ENCODE assay signal across 8 cellular contexts in the genomic region with DNA sequence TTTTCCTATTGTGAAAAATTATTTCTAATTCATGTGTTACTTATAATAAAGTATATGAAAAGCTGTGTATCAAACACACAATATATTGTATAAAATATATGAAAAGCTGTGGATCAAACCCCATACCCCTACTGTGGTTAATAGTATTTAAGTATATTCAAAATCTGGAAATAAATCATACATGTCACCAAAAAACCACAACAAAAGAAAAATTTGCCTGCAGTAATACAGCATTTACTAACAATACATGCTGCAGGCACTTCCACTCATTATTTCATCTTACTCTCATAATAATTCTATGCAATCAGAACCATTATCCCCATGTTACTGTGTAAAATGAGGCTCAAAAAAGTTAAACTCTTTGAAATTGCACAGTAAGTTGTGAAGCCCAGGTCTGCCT.
DNase-seq lines count a peak whose midpoint lies in the region; ATAC-seq, FAIRE-seq and TF ChIP-seq lines count a peak whose summit lies in the region.

No MANE protein-coding gene starts in this region.

- peaks cover 13% of the 10 kb centered on the region for H3K79me1 ChIP-seq in mesenchymal stem cell (replicated peaks; ENCODE audit: low read length, poor library complexity, severe bottlenecking)

- no peak overlapping the region for H4K8ac ChIP-seq in mesenchymal stem cell (ENCODE audit: low read length)

- H3K9me3 ChIP-seq in left ventricle myocardium inferior (replicated peaks) (no peaks in the 10 kb centered on the region), mesenchymal stem cell (ENCODE audit: control insufficient read depth, low read length) (no peaks in the 10 kb centered on the region), vagina (no peaks in the 10 kb centered on the region)

- H2AK5ac ChIP-seq in mesenchymal stem cell (ENCODE audit: low read length, severe bottlenecking): no peak overlapping the region

- H2BK12ac ChIP-seq in mesenchymal stem cell (ENCODE audit: low read length in 2 of 2): no peak overlapping the region

- H2BK15ac ChIP-seq in mesenchymal stem cell (ENCODE audit: low read depth, poor library complexity, severe bottlenecking): no peak overlapping the region

- H3K4me1 ChIP-seq in left ventricle myocardium inferior: peaks cover 60% of the 10 kb centered on the region
- no peaks in the 10 kb centered on the region for H3K4me1 ChIP-seq in mesenchymal stem cell (ENCODE audit: control insufficient read depth, insufficient read depth, low read depth, low read length)
- peaks cover 50% of the 10 kb centered on the region for H3K4me1 ChIP-seq in vagina

- in situ Hi-C loops in astrocyte of the spinal cord (cut with HindIII; ENCODE audit: low sequenced_read_pairs): no loop called here

- intact Hi-C loops in left ventricle myocardium inferior (cut with micrococcal nuclease) (no loop called here), Right ventricle myocardium inferior (cut with DNase I) (no loop called here), vagina (cut with DNase I) (no loop called here)

- H3K27ac ChIP-seq in left ventricle myocardium inferior (replicated peaks): peak overlapping the region; percentile 98
- H3K27ac ChIP-seq in mesenchymal stem cell (ENCODE audit: low read length, poor library complexity, severe bottlenecking): no peak overlapping the region
- peak overlapping the region; percentile 91 for H3K27ac ChIP-seq in vagina

- peak overlapping the region; percentile 99 for H3K9ac ChIP-seq in mesenchymal stem cell (ENCODE audit: low read length)

- H3K14ac ChIP-seq in mesenchymal stem cell (ENCODE audit: low read length in 2 of 2): no peak overlapping the region

- no peak overlapping the region for H2BK120ac ChIP-seq in mesenchymal stem cell (ENCODE audit: low read depth, low read length)

- TF ChIP-seq CTCF in left ventricle myocardium inferior (IDR thresholded peaks at IDR 0.05; ENCODE audit: borderline replicate concordance) (no peak), astrocyte of the spinal cord (IDR thresholded peaks at IDR 0.05; ENCODE audit: low read depth, low read length) (no peak), vagina (IDR thresholded peaks at IDR 0.05) (no peak)

- DNase-seq in left ventricle myocardium inferior (no peak), Right ventricle myocardium inferior (ENCODE audit: missing footprints) (no peak), astrocyte of the spinal cord (ENCODE audit: low read depth, low spot score) (no peak), mesenchymal stem cell (no peak), vagina (ENCODE audit: extremely low spot score in 2 of 2) (no peak), NCI-H2227 (lab: John Stamatoyannopoulos, UW; ENCODE audit: unreplicated experiment) (no peak), medulla oblongata (ENCODE audit: extremely low spot score) (no peak), GM19239 (ENCODE audit: insufficient read length, low spot score) (no peak)

- H3K18ac ChIP-seq in mesenchymal stem cell (ENCODE audit: low read depth in 1 of 2, low read length in 2 of 2): no peak overlapping the region

- H2BK5ac ChIP-seq in mesenchymal stem cell (ENCODE audit: low read depth, low read length, poor library complexity, severe bottlenecking): no peak overlapping the region

- H3K4me2 ChIP-seq in mesenchymal stem cell (ENCODE audit: low read length, poor library complexity, severe bottlenecking): peak overlapping the region; percentile 70

- H3K4me3 ChIP-seq in left ventricle myocardium inferior (peak overlapping the region; percentile 80), astrocyte of the spinal cord (ENCODE audit: low read depth, low read length) (peak overlapping the region; percentile 84), mesenchymal stem cell (ENCODE audit: insufficient read depth in 1 of 2, low read depth in 1 of 2, low read length in 2 of 2) (peak overlapping the region in 1 of 2 experiments; percentile 92), vagina (peak overlapping the region in 1 of 2 donors; percentile 66)

- H3K23ac ChIP-seq in mesenchymal stem cell (ENCODE audit: low read length in 2 of 2): no peak overlapping the region

- no peaks in the 10 kb centered on the region for H3K36me3 ChIP-seq in left ventricle myocardium inferior
- H3K36me3 ChIP-seq in mesenchymal stem cell (ENCODE audit: control insufficient read depth in 1 of 2, insufficient read depth in 2 of 2, low read depth in 1 of 2, low read length in 2 of 2): peaks cover 0 to 13% of the 10 kb centered on the region in 2 experiments
- no peaks in the 10 kb centered on the region for H3K36me3 ChIP-seq in vagina

- TF ChIP-seq POLR2A in vagina (IDR thresholded peaks at IDR 0.05): no peak

- H2AFZ ChIP-seq in mesenchymal stem cell (ENCODE audit: low read depth, low read length): no peak overlapping the region

- FAIRE-seq in GM19239 (lab: Jason Lieb, UNC): no peak

- no peak overlapping the region for H3K4ac ChIP-seq in mesenchymal stem cell (ENCODE audit: low read depth in 1 of 2, low read length in 2 of 2)

- no peak for ATAC-seq in Right ventricle myocardium inferior

- no peak overlapping the region for H4K91ac ChIP-seq in mesenchymal stem cell (ENCODE audit: low read length)

- H3K27me3 ChIP-seq in left ventricle myocardium inferior (ENCODE audit: low read depth) (no peaks in the 10 kb centered on the region), mesenchymal stem cell (ENCODE audit: control insufficient read depth in 1 of 2, insufficient read depth in 1 of 2, low read length in 2 of 2) (no peaks in the 10 kb centered on the region), vagina (no peaks in the 10 kb centered on the region)
